In genomic region chr17:69141802-69142472, GRCh38 we compare ENCODE assay signal across 12 cellular contexts. TPM values are rescaled to one million over a fixed set of nuclear protein-coding genes. Genes with fewer than 3 reads are reported as not detected.
DNase-seq lines count a peak whose midpoint lies in the region; ATAC-seq and TF ChIP-seq lines count a peak whose summit lies in the region.
"Had no signal": no experiment of that assay in that cellular context is flagged by ENCODE, and none has a peak within 500 bp of the region (broad histone marks: within the 10 kb centered on the region; RNA-seq: fewer than 3 reads in every experiment).

A gene with protein sequence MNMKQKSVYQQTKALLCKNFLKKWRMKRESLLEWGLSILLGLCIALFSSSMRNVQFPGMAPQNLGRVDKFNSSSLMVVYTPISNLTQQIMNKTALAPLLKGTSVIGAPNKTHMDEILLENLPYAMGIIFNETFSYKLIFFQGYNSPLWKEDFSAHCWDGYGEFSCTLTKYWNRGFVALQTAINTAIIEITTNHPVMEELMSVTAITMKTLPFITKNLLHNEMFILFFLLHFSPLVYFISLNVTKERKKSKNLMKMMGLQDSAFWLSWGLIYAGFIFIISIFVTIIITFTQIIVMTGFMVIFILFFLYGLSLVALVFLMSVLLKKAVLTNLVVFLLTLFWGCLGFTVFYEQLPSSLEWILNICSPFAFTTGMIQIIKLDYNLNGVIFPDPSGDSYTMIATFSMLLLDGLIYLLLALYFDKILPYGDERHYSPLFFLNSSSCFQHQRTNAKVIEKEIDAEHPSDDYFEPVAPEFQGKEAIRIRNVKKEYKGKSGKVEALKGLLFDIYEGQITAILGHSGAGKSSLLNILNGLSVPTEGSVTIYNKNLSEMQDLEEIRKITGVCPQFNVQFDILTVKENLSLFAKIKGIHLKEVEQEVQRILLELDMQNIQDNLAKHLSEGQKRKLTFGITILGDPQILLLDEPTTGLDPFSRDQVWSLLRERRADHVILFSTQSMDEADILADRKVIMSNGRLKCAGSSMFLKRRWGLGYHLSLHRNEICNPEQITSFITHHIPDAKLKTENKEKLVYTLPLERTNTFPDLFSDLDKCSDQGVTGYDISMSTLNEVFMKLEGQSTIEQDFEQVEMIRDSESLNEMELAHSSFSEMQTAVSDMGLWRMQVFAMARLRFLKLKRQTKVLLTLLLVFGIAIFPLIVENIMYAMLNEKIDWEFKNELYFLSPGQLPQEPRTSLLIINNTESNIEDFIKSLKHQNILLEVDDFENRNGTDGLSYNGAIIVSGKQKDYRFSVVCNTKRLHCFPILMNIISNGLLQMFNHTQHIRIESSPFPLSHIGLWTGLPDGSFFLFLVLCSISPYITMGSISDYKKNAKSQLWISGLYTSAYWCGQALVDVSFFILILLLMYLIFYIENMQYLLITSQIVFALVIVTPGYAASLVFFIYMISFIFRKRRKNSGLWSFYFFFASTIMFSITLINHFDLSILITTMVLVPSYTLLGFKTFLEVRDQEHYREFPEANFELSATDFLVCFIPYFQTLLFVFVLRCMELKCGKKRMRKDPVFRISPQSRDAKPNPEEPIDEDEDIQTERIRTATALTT (N-terminal part only) (minus strand): TSS chr17:69141895. CDS start chr17:69140703, 1,192 bp downstream.

- H3K4me2 ChIP-seq in HCT116 (ENCODE audit: low read length) = no peak within 1 kb of the TSS

- RAD21 ChIA-PET in HCT116 (lab: Charles Lee; ENCODE audit: low non-redundant PET in 1 of 2, low total read pairs in 2 of 2, uncharacterized antibody in 2 of 2, unreplicated experiment in 2 of 2) = no interaction called here

- no peaks in the 10 kb centered on the region for H3K27me3 Mint-ChIP-seq in activated T-helper 2 cell treated with anti-CD3 and anti-CD28 coated beads, Interferon-gamma antibody, Interleukin-2, Interleukin-4, amounts not matched to agents 10 μg/mL and 5 μg/mL and 100 μg/mL, durations not matched to agents 14 hours and 24 hours and 36 hours (ENCODE audit: low read depth)
- peaks cover 4% of the 10 kb centered on the region for H3K27me3 Mint-ChIP-seq in activated T-cell treated with anti-CD3 and anti-CD28 coated beads, Interleukin-2, amount 50 U/mL, for 72 hours (ENCODE audit: low read depth)

- no peaks in the 10 kb centered on the region for H4K20me1 ChIP-seq in HCT116 (ENCODE audit: insufficient read depth)

- H3K9me2 ChIP-seq in HCT116 (ENCODE audit: insufficient read depth) = no peaks in the 10 kb centered on the region

- peak within 1 kb of the TSS; percentile 13 for H2AFZ ChIP-seq in HCT116 (ENCODE audit: low read depth, low read length, poor library complexity, severe bottlenecking)

- no peak within 1 kb of the TSS for H3K27ac Mint-ChIP-seq in activated T-helper 2 cell treated with anti-CD3 and anti-CD28 coated beads, Interferon-gamma antibody, Interleukin-2, Interleukin-4, amounts not matched to agents 10 μg/mL and 5 μg/mL and 100 μg/mL, durations not matched to agents 14 hours and 24 hours and 36 hours
- H3K27ac Mint-ChIP-seq in activated T-cell treated with anti-CD3 and anti-CD28 coated beads, Interleukin-2, amount 50 U/mL, for 72 hours = no peak within 1 kb of the TSS

- no peak within 1 kb of the TSS for H3K9ac ChIP-seq in HCT116 (ENCODE audit: low read length)
- H3K9ac ChIP-seq in liver (ENCODE audit: low read depth in 1 of 2, low read length in 2 of 2) = peak within 1 kb of the TSS; percentile 77 to 97
- peak within 1 kb of the TSS; percentile 6 to 45 for H3K9ac ChIP-seq in stomach smooth muscle (ENCODE audit: low read length in 2 of 2)

- no peaks in the 10 kb centered on the region for H3K9me3 Mint-ChIP-seq in activated T-helper 2 cell treated with anti-CD3 and anti-CD28 coated beads, Interferon-gamma antibody, Interleukin-2, Interleukin-4, amounts not matched to agents 10 μg/mL and 5 μg/mL and 100 μg/mL, durations not matched to agents 14 hours and 24 hours and 36 hours
- H3K9me3 Mint-ChIP-seq in activated T-cell treated with anti-CD3 and anti-CD28 coated beads, Interleukin-2, amount 50 U/mL, for 72 hours = no peaks in the 10 kb centered on the region

- H3K9me3 ChIP-seq in HCT116 (ENCODE audit: control insufficient read depth in 1 of 2, insufficient read depth in 1 of 2, low read depth in 1 of 2, low read length in 2 of 2) (no peaks in the 10 kb centered on the region), liver (ENCODE audit: control insufficient read depth in 4 of 4, low read length in 3 of 4) (no peaks in the 10 kb centered on the region), stomach smooth muscle (ENCODE audit: control insufficient read depth in 2 of 2, low read length in 2 of 2) (peaks cover 0 to 3% of the 10 kb centered on the region in 2 donors)
- H3K9me3 ChIP-seq: neutrophil had no signal

- BruUV-seq in HCT116 (replicated peaks; lab: Mats Ljungman, UMichigan) = no TSS peak

- no peak for ATAC-seq in HCT116
- no peak for ATAC-seq in GM19023 (IDR thresholded peaks at IDR 0.05; ENCODE audit: unreplicated experiment)
- ATAC-seq in GM18505 (IDR thresholded peaks at IDR 0.05; ENCODE audit: unreplicated experiment) = no peak
- ATAC-seq in activated T-cell treated with anti-CD3 and anti-CD28 coated beads, Interleukin-2, amount 50 U/mL, for 72 hours (replicated peaks in 1 of 2) = no peak

- POLR2A ChIA-PET in HCT116 (lab: Charles Lee) = no interaction called here

- no peak within 1 kb of the TSS for H3K4me3 Mint-ChIP-seq in activated T-helper 2 cell treated with anti-CD3 and anti-CD28 coated beads, Interferon-gamma antibody, Interleukin-2, Interleukin-4, amounts not matched to agents 10 μg/mL and 5 μg/mL and 100 μg/mL, durations not matched to agents 14 hours and 24 hours and 36 hours (ENCODE audit: low read depth)
- no peak within 1 kb of the TSS for H3K4me3 Mint-ChIP-seq in activated T-cell treated with anti-CD3 and anti-CD28 coated beads, Interleukin-2, amount 50 U/mL, for 72 hours

- no peaks in the 10 kb centered on the region for H3K4me1 ChIP-seq in HCT116 (ENCODE audit: control insufficient read depth in 1 of 2, insufficient read depth in 2 of 2, low read length in 2 of 2)
- H3K4me1 ChIP-seq in liver (ENCODE audit: control insufficient read depth in 4 of 4, insufficient read depth in 4 of 4, low read length in 3 of 4) = peaks cover 2 to 19% (median 13%) of the 10 kb centered on the region in 4 donors
- no peaks in the 10 kb centered on the region for H3K4me1 ChIP-seq in stomach smooth muscle (ENCODE audit: control insufficient read depth, insufficient read depth, low read length)

- H3K4me1 Mint-ChIP-seq in activated T-helper 2 cell treated with anti-CD3 and anti-CD28 coated beads, Interferon-gamma antibody, Interleukin-2, Interleukin-4, amounts not matched to agents 10 μg/mL and 5 μg/mL and 100 μg/mL, durations not matched to agents 14 hours and 24 hours and 36 hours (ENCODE audit: low read depth) = no peaks in the 10 kb centered on the region
- no peaks in the 10 kb centered on the region for H3K4me1 Mint-ChIP-seq in activated T-cell treated with anti-CD3 and anti-CD28 coated beads, Interleukin-2, amount 50 U/mL, for 72 hours (ENCODE audit: low read depth)

- no peaks in the 10 kb centered on the region for H3K79me2 ChIP-seq in HCT116 (ENCODE audit: insufficient read depth, low read length)

- TF ChIP-seq RAD21 in HCT116 (IDR thresholded peaks at IDR 0.05; ENCODE audit: low read depth) = no peak
- TF ChIP-seq RAD21 in liver (IDR thresholded peaks at IDR 0.05) = peak in 1 of 2 donors; percentile 53

- H3K36me3 Mint-ChIP-seq in activated T-helper 2 cell treated with anti-CD3 and anti-CD28 coated beads, Interferon-gamma antibody, Interleukin-2, Interleukin-4, amounts not matched to agents 10 μg/mL and 5 μg/mL and 100 μg/mL, durations not matched to agents 14 hours and 24 hours and 36 hours (ENCODE audit: low read depth) = no peaks in the 10 kb centered on the region
- no peaks in the 10 kb centered on the region for H3K36me3 Mint-ChIP-seq in activated T-cell treated with anti-CD3 and anti-CD28 coated beads, Interleukin-2, amount 50 U/mL, for 72 hours (ENCODE audit: insufficient read depth in 2 of 2)

- intact Hi-C loops in HCT116 (cut with micrococcal nuclease) = no loop called here
- intact Hi-C loops in activated T-helper 2 cell treated with anti-CD3 and anti-CD28 coated beads, Interferon-gamma antibody, Interleukin-2, Interleukin-4, amounts not matched to agents 10 μg/mL and 5 μg/mL and 100 μg/mL, durations not matched to agents 14 hours and 24 hours and 36 hours (cut with micrococcal nuclease) = no loop called here

- no peak within 1 kb of the TSS for H3K4me3 ChIP-seq in HCT116 (replicated peaks in 1 of 2; ENCODE audit: low read depth in 1 of 2, low read length in 2 of 2)
- H3K4me3 ChIP-seq in liver (ENCODE audit: low read depth in 1 of 3, low read length in 3 of 3) = peak within 1 kb of the TSS; percentile 61 to 93 (median 74)
- peak within 1 kb of the TSS; percentile 55 to 59 for H3K4me3 ChIP-seq in stomach smooth muscle (ENCODE audit: low read length in 2 of 2)

- no peaks in the 10 kb centered on the region for H3K27me3 ChIP-seq in HCT116 (ENCODE audit: insufficient read depth, low read length)
- no peaks in the 10 kb centered on the region for H3K27me3 ChIP-seq in liver (ENCODE audit: control insufficient read depth in 4 of 4, insufficient read depth in 4 of 4, low read length in 3 of 4)
- no peaks in the 10 kb centered on the region for H3K27me3 ChIP-seq in stomach smooth muscle (ENCODE audit: control insufficient read depth in 1 of 2, insufficient read depth in 2 of 2, low read length in 2 of 2)
- H3K27me3 ChIP-seq: neutrophil had no signal

- TF ChIP-seq CTCF in HCT116 (IDR thresholded peaks at IDR 0.05 in 2 of 3, conservative IDR thresholded peaks at IDR 0.05 in 1 of 3; ENCODE audit: borderline replicate concordance in 1 of 3, insufficient read depth in 1 of 3, low read depth in 2 of 3, low read length in 2 of 3) (no peak), liver (IDR thresholded peaks at IDR 0.05; ENCODE audit: low read depth, low read length, missing input control) (no peak)

- DNase-seq in HCT116 (ENCODE audit: low read depth, low spot score) = no peak
- DNase-seq in caudate nucleus (lab: John Stamatoyannopoulos, UW) = peak in 1 of 61 donors; percentile 0
- no peak for DNase-seq in activated T-helper 2 cell treated with anti-CD3 and anti-CD28 coated beads, Interferon-gamma antibody, Interleukin-2, Interleukin-4, amounts not matched to agents 10 μg/mL and 5 μg/mL and 100 μg/mL, durations not matched to agents 14 hours and 24 hours and 36 hours (ENCODE audit: low spot score)
- DNase-seq in activated T-cell treated with anti-CD3 and anti-CD28 coated beads, Interleukin-2, amount 50 U/mL, for 72 hours = no peak
- DNase-seq: anterior cingulate cortex had no signal

- H3K27ac ChIP-seq in HCT116 (ENCODE audit: low read depth, low read length) (no peak within 1 kb of the TSS), caudate nucleus (ENCODE audit: low read depth, low read length) (peak within 1 kb of the TSS; percentile 79), liver (ENCODE audit: low read depth in 1 of 2, low read length in 2 of 2) (peak within 1 kb of the TSS; percentile 83 to 90), stomach smooth muscle (ENCODE audit: low read length) (peak within 1 kb of the TSS; percentile 20)
- H3K27ac ChIP-seq: neutrophil had no signal

- 21% methylated on average over 4 of the region's 4 CpGs for WGBS in liver

- no peak for TF ChIP-seq POLR2A in HCT116 (IDR thresholded peaks at IDR 0.05; ENCODE audit: borderline replicate concordance, extremely low read depth, insufficient read depth, insufficient read length)
- TF ChIP-seq POLR2A in GM18505 (IDR thresholded peaks at IDR 0.05; ENCODE audit: borderline replicate concordance, extremely low read depth, insufficient read depth, insufficient read length) = no peak

- CTCF ChIA-PET in HCT116 (lab: Charles Lee) = interaction anchor here (1.3 kb wide), 1 partner anchor 57 kb away, joined by 6 read pairs; no protein-coding TSS in a partner anchor

- H3K36me3 ChIP-seq in HCT116 (ENCODE audit: control insufficient read depth in 1 of 2, insufficient read depth in 2 of 2, low read length in 2 of 2) = no peaks in the 10 kb centered on the region
- H3K36me3 ChIP-seq in liver (ENCODE audit: control insufficient read depth in 4 of 4, insufficient read depth in 3 of 4, low read depth in 1 of 4, low read length in 3 of 4) = peaks cover 0 to 12% (median 10%) of the 10 kb centered on the region in 4 donors
- peaks cover 0 to 4% of the 10 kb centered on the region in 2 donors for H3K36me3 ChIP-seq in stomach smooth muscle (ENCODE audit: control insufficient read depth in 2 of 2, insufficient read depth in 2 of 2, low read length in 2 of 2)
- H3K36me3 ChIP-seq: neutrophil had no signal

RNA-seq across cellular contexts. Expression of the gene that starts here (rescaled TPM):
- 0.44 TPM for total RNA-seq in HCT116 (2021; ENCODE audit: unreplicated experiment)
- polyA plus RNA-seq in HCT116 (2012) = 0.09 TPM in 1 of 2 replicates, not detected in the other
- 100 to 1,000 TPM in 1 of 2 donors, 10 to 100 TPM in 1; 45.5 to 158 TPM for total RNA-seq in liver
- polyA plus RNA-seq in liver = 10 to 100 TPM; 37.5 to 49.5 TPM
- not detected in 2 replicates for total RNA-seq in activated T-helper 2 cell treated with anti-CD3 and anti-CD28 coated beads, Interferon-gamma antibody, Interleukin-2, Interleukin-4, amounts not matched to agents 10 μg/mL and 5 μg/mL and 100 μg/mL, durations not matched to agents 14 hours and 24 hours and 36 hours
- under 1 TPM; 0.22 to 0.37 TPM for total RNA-seq in activated T-cell treated with anti-CD3 and anti-CD28 coated beads, Interleukin-2, amount 50 U/mL, for 72 hours
- total RNA-seq: M059J; T-helper 2 cell treated with Interferon-gamma antibody and Interleukin-4, amounts not matched to agents 100 ng/mL and 5 ng/mL, for 36 hours had no signal

Comparison
In these comparisons a context has a peak if more than half of its experiments do, and no peak if none do; other contexts are left out.
1. RNA of the gene that starts here (total RNA-seq): 45.5 to 158 TPM in liver; 0.44 TPM in HCT116 (single experiment), 0.22 to 0.37 TPM in activated T-cell treated with anti-CD3 and anti-CD28 coated beads, Interleukin-2, amount 50 U/mL, for 72 hours and not detected in activated T-helper 2 cell treated with anti-CD3 and anti-CD28 coated beads, Interferon-gamma antibody, Interleukin-2, Interleukin-4, amounts not matched to agents 10 μg/mL and 5 μg/mL and 100 μg/mL, durations not matched to agents 14 hours and 24 hours and 36 hours; every median in the first group is over 10 times any median in the second.
2. H3K4me3 ChIP-seq: peak in liver (3 of 3) and stomach smooth muscle (2 of 2); none in HCT116 (0 of 2).